In genomic region chr1:209646558-209646957, GRCh38 we compare ENCODE assay signal across 14 cellular contexts. TPM values are rescaled to one million over a fixed set of nuclear protein-coding genes. Genes with fewer than 3 reads are reported as not detected.
DNase-seq lines count a peak whose midpoint lies in the region; ATAC-seq and TF ChIP-seq lines count a peak whose summit lies in the region.
"Had no signal": no experiment of that assay in that cellular context is flagged by ENCODE, and none has a peak within 500 bp of the region (broad histone marks: within the 10 kb centered on the region; RNA-seq: fewer than 3 reads in every experiment).

No MANE protein-coding gene starts in this region.

- H3K4me3 Mint-ChIP-seq in HFFc6 = peak overlapping the region; percentile 30; the same call in 1 of the 2 replicates
- H3K4me3 Mint-ChIP-seq: natural killer cell had no signal

- peaks cover 92% of the 10 kb centered on the region for H3K4me1 ChIP-seq in lower lobe of right lung

- no peaks in the 10 kb centered on the region for H3K36me3 ChIP-seq in BJ (ENCODE audit: control insufficient read depth, insufficient read depth, low read length)
- H3K36me3 ChIP-seq in brain microvascular endothelial cell (replicated peaks) = no peaks in the 10 kb centered on the region
- H3K36me3 ChIP-seq in lower lobe of right lung = no peaks in the 10 kb centered on the region
- H3K36me3 ChIP-seq: MG63, uterus had no signal

- H3K27me3 Mint-ChIP-seq in HFFc6 (ENCODE audit: insufficient read depth) = peaks cover 2% of the 10 kb centered on the region

- H3K27ac Mint-ChIP-seq in HFFc6 = peak overlapping the region; percentile 65
- H3K27ac Mint-ChIP-seq: activated naive CD4-positive, alpha-beta T cell treated with anti-CD3 and anti-CD28 coated beads, Interleukin-2, amount 50 U/mL, for 72 hours; natural killer cell had no signal

- H3K9me3 ChIP-seq in lower lobe of right lung = no peaks in the 10 kb centered on the region
- H3K9me3 ChIP-seq: MG63, uterus had no signal

- POLR2A ChIA-PET in BJ (lab: Charles Lee) = no interaction called here

- H3K4me1 Mint-ChIP-seq in HFFc6 (ENCODE audit: low read depth) = peaks cover 72% of the 10 kb centered on the region

- DNase-seq in BJ (ENCODE audit: low read depth) = no peak
- peak; percentile 61 for DNase-seq in HFFc6
- DNase-seq in brain microvascular endothelial cell = no peak
- DNase-seq in lower lobe of right lung = no peak
- no peak for DNase-seq in GM13976 (ENCODE audit: low spot score)
- no peak for DNase-seq in HPDE6-E6E7 (ENCODE audit: extremely low spot score)
- no peak for DNase-seq in NCI-H345 treated with DMSO at 0.1 percent for 48 hours (lab: John Stamatoyannopoulos, UW; ENCODE audit: unreplicated experiment)
- DNase-seq: MG63, natural killer cell, uterus had no signal

- H3K36me3 Mint-ChIP-seq in HFFc6 (ENCODE audit: low read depth) = no peaks in the 10 kb centered on the region
- H3K36me3 Mint-ChIP-seq: activated naive CD4-positive, alpha-beta T cell treated with anti-CD3 and anti-CD28 coated beads, Interleukin-2, amount 50 U/mL, for 72 hours; natural killer cell had no signal

- no peaks in the 10 kb centered on the region for H3K27me3 ChIP-seq in BJ (ENCODE audit: control insufficient read depth, insufficient read depth, low read length)
- no peaks in the 10 kb centered on the region for H3K27me3 ChIP-seq in brain microvascular endothelial cell (replicated peaks)
- no peaks in the 10 kb centered on the region for H3K27me3 ChIP-seq in lower lobe of right lung (ENCODE audit: low read depth)
- H3K27me3 ChIP-seq: MG63, uterus had no signal

- intact Hi-C loops in lower lobe of right lung (cut with DNase I) = no loop called here

- in situ Hi-C loops in brain microvascular endothelial cell (cut with HindIII; ENCODE audit: low pct_ligation_motif_present, low sequenced_read_pairs) (no loop called here), GM13976 (cut with MboI; ENCODE audit: low sequenced_read_pairs, unreplicated experiment) (no loop called here)

- no peaks in the 10 kb centered on the region for H3K9me3 Mint-ChIP-seq in HFFc6
- H3K9me3 Mint-ChIP-seq: activated naive CD4-positive, alpha-beta T cell treated with anti-CD3 and anti-CD28 coated beads, Interleukin-2, amount 50 U/mL, for 72 hours; natural killer cell had no signal

- ATAC-seq in lower lobe of right lung (no peak), GM21526 (IDR thresholded peaks at IDR 0.05; ENCODE audit: low FRiP score, unreplicated experiment) (no peak)
- ATAC-seq: activated naive CD4-positive, alpha-beta T cell treated with anti-CD3 and anti-CD28 coated beads, Interleukin-2, amount 50 U/mL, for 72 hours; natural killer cell had no signal

- CTCF ChIA-PET in BJ (lab: Yijun Ruan, JAX) = interaction anchor here (0.6 to 2.3 kb wide), 6 partner anchors 10 to 77 kb away, joined by 3 to 6 read pairs (median 4); partner anchors contain the start of gene G0S2

- TF ChIP-seq CTCF in BJ (IDR thresholded peaks at IDR 0.05; ENCODE audit: insufficient read depth, low read depth, low read length) (peak; percentile 31; the same call in 1 of the 2 replicates), HFFc6 (IDR thresholded peaks at IDR 0.05) (peak; percentile 77), brain microvascular endothelial cell (IDR thresholded peaks at IDR 0.05; ENCODE audit: low read depth, low read length, missing control alignments) (peak; percentile 80), lower lobe of right lung (IDR thresholded peaks at IDR 0.05) (peak; percentile 15), GM13976 (IDR thresholded peaks at IDR 0.05; ENCODE audit: borderline replicate concordance, control extremely low read depth, extremely low read depth, insufficient read depth, missing control alignments) (no peak)

- H3K27ac ChIP-seq in brain microvascular endothelial cell (no peak overlapping the region), lower lobe of right lung (peak overlapping the region; percentile 31)
- H3K27ac ChIP-seq: uterus had no signal

- H3K4me3 ChIP-seq in BJ (ENCODE audit: low read depth, low read length) = no peak overlapping the region
- no peak overlapping the region for H3K4me3 ChIP-seq in brain microvascular endothelial cell (ENCODE audit: low read depth, low read length)
- H3K4me3 ChIP-seq in lower lobe of right lung = no peak overlapping the region
- H3K4me3 ChIP-seq: MG63, uterus had no signal

RNA-seq across cellular contexts. Expression of gene LAMB3, which starts 5.7 kb away (rescaled TPM):
- polyA plus RNA-seq in BJ (2011; rRNA removed) = 2.4 and 4.4 TPM in 2 replicates
- 1.1 and 1.3 TPM in 2 replicates for polyA minus RNA-seq in BJ (2011; rRNA and poly(A)+ RNA removed)
- 10 to 100 TPM in 2 of 6 experiments, 1 to 10 TPM in 4; 8.0 to 10.3 (median 9.8) TPM for total RNA-seq in HFFc6 (2021; fragmentation: NEBNext Ultra II Directional; extraction: Animal tissue kit (Norgen Biotek cat#: 25700))
- total RNA-seq in lower lobe of right lung = 47.2 TPM
- total RNA-seq: G401 had no signal

RNA-seq across cellular contexts. Expression of gene G0S2, which starts 28.7 kb away (rescaled TPM):
- polyA plus RNA-seq in BJ (2011; rRNA removed) = 0.43 and 0.61 TPM in 2 replicates
- not detected in 2 replicates for polyA minus RNA-seq in BJ (2011; rRNA and poly(A)+ RNA removed)
- total RNA-seq in HFFc6 (2021; fragmentation: NEBNext Ultra II Directional; extraction: Animal tissue kit (Norgen Biotek cat#: 25700)) = 1 to 10 TPM; 1.7 to 2.6 (median 1.9) TPM
- 19.9 TPM for total RNA-seq in lower lobe of right lung
- total RNA-seq: G401 had no signal

RNA-seq across cellular contexts. Expression of gene HSD11B1, which starts 58.1 kb away (rescaled TPM):
- 0.15 and 0.16 TPM in 2 replicates for polyA plus RNA-seq in BJ (2011; rRNA removed)
- not detected in 2 replicates for polyA minus RNA-seq in BJ (2011; rRNA and poly(A)+ RNA removed)
- not detected for total RNA-seq in HFFc6 (2021; fragmentation: NEBNext Ultra II Directional; extraction: Animal tissue kit (Norgen Biotek cat#: 25700))
- total RNA-seq in lower lobe of right lung = 11.6 TPM
- total RNA-seq: frontal cortex, G401, natural killer cell had no signal

Comparison
In these comparisons a context has a peak if more than half of its experiments do, and no peak if none do; other contexts are left out.
1. RNA of gene HSD11B1, which starts 58.1 kb away (total RNA-seq): 11.6 TPM in lower lobe of right lung (single experiment); not detected in HFFc6; every median in the first group is over 10 times any median in the second.